ENCODE assay signal across 21 cellular contexts in the genomic region with DNA sequence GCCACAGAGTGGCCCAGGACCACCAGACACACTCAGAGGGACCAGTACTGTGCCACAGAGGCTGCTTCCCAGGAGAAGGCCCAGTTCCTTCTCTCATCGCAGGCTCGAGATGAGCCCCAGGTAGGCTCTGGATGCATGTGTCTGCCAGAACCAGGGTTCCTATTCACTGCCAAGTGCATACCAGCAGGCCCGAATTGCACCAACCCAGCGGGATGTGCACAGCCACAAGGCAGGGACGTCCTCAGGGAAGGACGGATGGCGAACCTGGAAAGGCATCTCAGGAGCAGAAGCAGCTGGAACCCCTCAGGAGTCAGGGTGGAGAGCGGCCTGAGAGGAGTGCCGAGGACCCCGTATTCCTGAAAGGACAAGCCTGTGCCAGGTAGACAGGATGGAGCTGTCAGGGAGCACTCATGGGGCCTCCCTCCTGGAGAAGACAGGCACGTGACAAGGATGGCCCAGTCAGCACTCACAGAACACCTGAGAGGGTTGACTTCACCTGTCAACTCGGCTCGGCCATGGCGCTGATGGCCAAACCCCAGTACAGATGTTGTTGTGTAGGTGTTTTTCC.
"Had no signal": no experiment of that assay in that cellular context is flagged by ENCODE, and none has a peak within 500 bp of the region (broad histone marks: within the 10 kb centered on the region; RNA-seq: fewer than 3 reads in every experiment).

No MANE protein-coding gene starts in this region.

- H3K4me3 Mint-ChIP-seq: activated CD4-positive, alpha-beta memory T cell treated with anti-CD3 and anti-CD28 coated beads, Interleukin-2, amount 10 ng/mL, durations not matched to agents 7 days and 5 days; activated CD4-positive, alpha-beta T cell treated with anti-CD3 and anti-CD28 coated beads, Interleukin-2, amount 10 ng/mL, durations not matched to agents 7 days and 5 days; activated naive CD8-positive, alpha-beta T cell; naive B cell; stimulated activated naive B cell treated with anti-CD40 and anti-IgM and Interleukin-4, amounts not matched to agents 10 μg/mL and 1 μg/mL and 100 μg/mL, for 72 hours; T-helper 17 cell had no signal

- H3K36me3 Mint-ChIP-seq: activated naive CD8-positive, alpha-beta T cell; naive B cell; stimulated activated naive B cell treated with anti-CD40 and anti-IgM and Interleukin-4, amounts not matched to agents 10 μg/mL and 1 μg/mL and 100 μg/mL, for 72 hours had no signal

- ATAC-seq: gastrocnemius medialis; left ventricle myocardium superior; SK-N-SH treated with all-trans-retinoic acid at 6 μM for 48 hours; stimulated activated naive B cell treated with anti-CD40 and anti-IgM and Interleukin-4, amounts not matched to agents 10 μg/mL and 1 μg/mL and 100 μg/mL, for 72 hours; T-helper 17 cell; upper lobe of right lung had no signal

- H3K27me3 Mint-ChIP-seq: activated CD4-positive, alpha-beta memory T cell treated with anti-CD3 and anti-CD28 coated beads, Interleukin-2, amount 10 ng/mL, durations not matched to agents 7 days and 5 days; activated CD4-positive, alpha-beta T cell treated with anti-CD3 and anti-CD28 coated beads, Interleukin-2, amount 10 ng/mL, durations not matched to agents 7 days and 5 days; activated naive CD8-positive, alpha-beta T cell had no signal

- DNase-seq: activated CD4-positive, alpha-beta memory T cell treated with anti-CD3 and anti-CD28 coated beads, Interleukin-2, amount 10 ng/mL, durations not matched to agents 7 days and 5 days; activated CD4-positive, alpha-beta T cell treated with anti-CD3 and anti-CD28 coated beads for 1 hour; activated CD4-positive, alpha-beta T cell treated with anti-CD3 and anti-CD28 coated beads, Interleukin-2, amount 10 ng/mL, durations not matched to agents 7 days and 5 days; activated effector memory CD4-positive, alpha-beta T cell treated with Interleukin-2 at 50 U/mL for 16 hours; activated naive CD4-positive, alpha-beta T cell treated with Interleukin-2 at 50 U/mL for 16 hours; anterior cingulate cortex; cortex of kidney; gastrocnemius medialis; glutamatergic neuron; left ventricle myocardium superior; naive B cell; occipital lobe; stimulated activated CD4-positive, alpha-beta T cell treated with anti-CD3 and anti-CD28 coated beads, Interleukin-15, amount 100 ng/mL, for 24 hours; stimulated activated CD4-positive, alpha-beta T cell treated with anti-CD3 and anti-CD28 coated beads, Interleukin-2, amount 100 ng/mL, for 24 hours; stimulated activated naive B cell treated with anti-CD40 and anti-IgM and Interleukin-4, amounts not matched to agents 10 μg/mL and 1 μg/mL and 100 μg/mL, for 72 hours; stomach; T-helper 17 cell; T1000; upper lobe of right lung had no signal

- H3K4me1 Mint-ChIP-seq: activated CD4-positive, alpha-beta memory T cell treated with anti-CD3 and anti-CD28 coated beads, Interleukin-2, amount 10 ng/mL, durations not matched to agents 7 days and 5 days; naive B cell; stimulated activated naive B cell treated with anti-CD40 and anti-IgM and Interleukin-4, amounts not matched to agents 10 μg/mL and 1 μg/mL and 100 μg/mL, for 72 hours had no signal

- H3K9me3 Mint-ChIP-seq: activated CD4-positive, alpha-beta T cell treated with anti-CD3 and anti-CD28 coated beads, Interleukin-2, amount 10 ng/mL, durations not matched to agents 7 days and 5 days had no signal

- H3K27ac Mint-ChIP-seq: activated CD4-positive, alpha-beta memory T cell treated with anti-CD3 and anti-CD28 coated beads, Interleukin-2, amount 10 ng/mL, durations not matched to agents 7 days and 5 days; activated CD4-positive, alpha-beta T cell treated with anti-CD3 and anti-CD28 coated beads, Interleukin-2, amount 10 ng/mL, durations not matched to agents 7 days and 5 days; activated naive CD8-positive, alpha-beta T cell; stimulated activated naive B cell treated with anti-CD40 and anti-IgM and Interleukin-4, amounts not matched to agents 10 μg/mL and 1 μg/mL and 100 μg/mL, for 72 hours; T-helper 17 cell had no signal
